ENCODE assay signal across 32 cellular contexts in the genomic region with DNA sequence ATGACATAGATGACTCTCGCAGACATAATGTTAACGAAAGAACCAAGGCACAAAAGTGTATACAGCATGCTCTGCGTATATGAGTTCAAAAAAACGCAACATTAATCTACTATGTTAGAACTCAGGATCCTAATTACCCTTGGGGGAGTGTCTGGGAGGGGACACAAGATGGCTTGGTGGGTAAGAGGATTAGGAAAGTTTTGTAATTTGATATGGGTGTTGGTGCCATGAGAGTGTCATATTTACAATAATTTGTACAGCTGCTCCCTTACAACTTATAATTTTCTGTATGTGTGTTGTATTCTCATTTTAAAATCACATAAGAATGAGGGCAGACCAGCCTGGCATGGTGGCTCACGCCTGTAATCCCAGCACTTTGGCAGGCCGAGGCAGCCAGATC. TPM values are rescaled to one million over a fixed set of nuclear protein-coding genes. Genes with fewer than 3 reads are reported as not detected.
DNase-seq lines count a peak whose midpoint lies in the region; ATAC-seq, FAIRE-seq and TF ChIP-seq lines count a peak whose summit lies in the region.
"Had no signal": no experiment of that assay in that cellular context is flagged by ENCODE, and none has a peak within 500 bp of the region (broad histone marks: within the 10 kb centered on the region; RNA-seq: fewer than 3 reads in every experiment).

No MANE protein-coding gene starts in this region.

- H3K4me1 Mint-ChIP-seq in HFFc6 (ENCODE audit: low read depth) (peaks cover 50% of the 10 kb centered on the region), mesothelial cell of epicardium (peaks cover 22% of the 10 kb centered on the region)
- no peaks in the 10 kb centered on the region for H3K4me1 Mint-ChIP-seq in activated T-cell treated with anti-CD3 and anti-CD28 coated beads, Interleukin-2, amount 50 U/mL, for 72 hours (ENCODE audit: low read depth)

- H3K36me3 Mint-ChIP-seq in HFFc6 (ENCODE audit: low read depth) (0 out of 2 replicates have a peak, but pooled peaks cover 5% of the 10 kb centered on the region), mesothelial cell of epicardium (no peaks in the 10 kb centered on the region)
- no peaks in the 10 kb centered on the region for H3K36me3 Mint-ChIP-seq in activated T-cell treated with anti-CD3 and anti-CD28 coated beads, Interleukin-2, amount 50 U/mL, for 72 hours (ENCODE audit: insufficient read depth in 2 of 2)
- H3K36me3 Mint-ChIP-seq: activated naive CD8-positive, alpha-beta T cell treated with anti-CD3 and anti-CD28 coated beads, Interleukin-2, amount 10 ng/mL, durations not matched to agents 7 days and 5 days had no signal

- FAIRE-seq in GM12891 (lab: Jason Lieb, UNC): no peak
- FAIRE-seq: GM18507, K562 had no signal

- ATAC-seq in activated T-cell treated with anti-CD3 and anti-CD28 coated beads, Interleukin-2, amount 50 U/mL, for 72 hours (replicated peaks in 1 of 2): no peak
- ATAC-seq: activated CD8-positive, alpha-beta T cell treated with anti-CD3 and anti-CD28 coated beads, Interleukin-2, amount 10 ng/mL, durations not matched to agents 7 days and 5 days; K562; left cardiac atrium; right cardiac atrium; stimulated activated memory B cell treated with anti-CD40 and anti-IgM and Interleukin-4, amounts not matched to agents 10 μg/mL and 1 μg/mL and 100 μg/mL, for 72 hours had no signal

- no peak for TF ChIP-seq POLR2A in GM12891 (IDR thresholded peaks at IDR 0.05; ENCODE audit: low read depth, low read length)

- peaks cover 1% of the 10 kb centered on the region; the same call in 1 of the 2 replicates for H3K27me3 Mint-ChIP-seq in HFFc6 (ENCODE audit: insufficient read depth)
- H3K27me3 Mint-ChIP-seq in mesothelial cell of epicardium (ENCODE audit: low read depth): no peaks in the 10 kb centered on the region
- H3K27me3 Mint-ChIP-seq in activated T-cell treated with anti-CD3 and anti-CD28 coated beads, Interleukin-2, amount 50 U/mL, for 72 hours (ENCODE audit: low read depth): no peaks in the 10 kb centered on the region
- H3K27me3 Mint-ChIP-seq: activated naive CD8-positive, alpha-beta T cell treated with anti-CD3 and anti-CD28 coated beads, Interleukin-2, amount 10 ng/mL, durations not matched to agents 7 days and 5 days; stimulated activated memory B cell treated with anti-CD40 and anti-IgM and Interleukin-4, amounts not matched to agents 10 μg/mL and 1 μg/mL and 100 μg/mL, for 72 hours had no signal

- TF ChIP-seq CTCF in HFFc6 (IDR thresholded peaks at IDR 0.05) (no peak), mesothelial cell of epicardium (IDR thresholded peaks at IDR 0.05; ENCODE audit: unreplicated experiment) (no peak)

- peak overlapping the region; percentile 38; the same call in 1 of the 2 replicates for H3K27ac Mint-ChIP-seq in HFFc6
- peak overlapping the region; percentile 25 for H3K27ac Mint-ChIP-seq in mesothelial cell of epicardium
- H3K27ac Mint-ChIP-seq in activated T-cell treated with anti-CD3 and anti-CD28 coated beads, Interleukin-2, amount 50 U/mL, for 72 hours: no peak overlapping the region
- H3K27ac Mint-ChIP-seq: activated CD8-positive, alpha-beta T cell treated with anti-CD3 and anti-CD28 coated beads, Interleukin-2, amount 10 ng/mL, durations not matched to agents 7 days and 5 days; activated naive CD8-positive, alpha-beta T cell treated with anti-CD3 and anti-CD28 coated beads, Interleukin-2, amount 10 ng/mL, durations not matched to agents 7 days and 5 days; stimulated activated memory B cell treated with anti-CD40 and anti-IgM and Interleukin-4, amounts not matched to agents 10 μg/mL and 1 μg/mL and 100 μg/mL, for 72 hours had no signal

- H3K9me3 Mint-ChIP-seq in HFFc6: no peaks in the 10 kb centered on the region
- no peaks in the 10 kb centered on the region for H3K9me3 Mint-ChIP-seq in mesothelial cell of epicardium
- no peaks in the 10 kb centered on the region for H3K9me3 Mint-ChIP-seq in activated T-cell treated with anti-CD3 and anti-CD28 coated beads, Interleukin-2, amount 50 U/mL, for 72 hours
- H3K9me3 Mint-ChIP-seq: activated naive CD8-positive, alpha-beta T cell treated with anti-CD3 and anti-CD28 coated beads, Interleukin-2, amount 10 ng/mL, durations not matched to agents 7 days and 5 days; CD14-positive monocyte; neural crest cell; stimulated activated memory B cell treated with anti-CD40 and anti-IgM and Interleukin-4, amounts not matched to agents 10 μg/mL and 1 μg/mL and 100 μg/mL, for 72 hours had no signal

- peak overlapping the region; percentile 56 for H3K27ac ChIP-seq in angular gyrus (ENCODE audit: low read depth, low read length)
- H3K27ac ChIP-seq: parathyroid adenoma, thoracic aorta, uterus had no signal

- no peak for DNase-seq in HFFc6
- peak; percentile 65 for DNase-seq in NCI-H2171 treated with DMSO at 0.1 percent for 48 hours (lab: John Stamatoyannopoulos, UW)
- DNase-seq in mesothelial cell of epicardium (ENCODE audit: low spot score in 2 of 2, unreplicated experiment in 2 of 2): no peak
- no peak for DNase-seq in stimulated activated CD4-positive, alpha-beta T cell treated with anti-CD3 and anti-CD28 coated beads, Interleukin-4, amount 100 ng/mL, for 1 hour
- DNase-seq in activated T-cell treated with anti-CD3 and anti-CD28 coated beads, Interleukin-2, amount 50 U/mL, for 72 hours: no peak
- no peak for DNase-seq in HK-2 (ENCODE audit: unreplicated experiment)
- DNase-seq in GM12891 (ENCODE audit: insufficient read length, low spot score): no peak
- DNase-seq: activated CD4-positive, alpha-beta T cell treated with anti-CD3 and anti-CD28 coated beads for 1 hour; activated CD8-positive, alpha-beta T cell treated with anti-CD3 and anti-CD28 coated beads, Interleukin-2, amount 10 ng/mL, durations not matched to agents 7 days and 5 days; activated effector memory CD4-positive, alpha-beta T cell treated with anti-CD3 and anti-CD28 coated beads, Interleukin-2, amount 50 U/mL, for 16 hours; activated naive CD8-positive, alpha-beta T cell treated with anti-CD3 and anti-CD28 coated beads, Interleukin-2, amount 10 ng/mL, durations not matched to agents 7 days and 5 days; Calu3; DMS79 treated with DMSO at 0.1 percent for 48 hours; left cardiac atrium; MG63; NCI-H1436; right cardiac atrium; stimulated activated CD4-positive, alpha-beta T cell treated with anti-CD3 and anti-CD28 coated beads, Interleukin-4, amount 100 ng/mL, for 24 hours; T-helper 2 cell; uterus had no signal

- H3K4me3 Mint-ChIP-seq in HFFc6 (no peak overlapping the region), mesothelial cell of epicardium (no peak overlapping the region)
- H3K4me3 Mint-ChIP-seq in activated T-cell treated with anti-CD3 and anti-CD28 coated beads, Interleukin-2, amount 50 U/mL, for 72 hours: no peak overlapping the region
- H3K4me3 Mint-ChIP-seq: activated CD8-positive, alpha-beta T cell treated with anti-CD3 and anti-CD28 coated beads, Interleukin-2, amount 10 ng/mL, durations not matched to agents 7 days and 5 days; activated naive CD8-positive, alpha-beta T cell treated with anti-CD3 and anti-CD28 coated beads, Interleukin-2, amount 10 ng/mL, durations not matched to agents 7 days and 5 days; CD14-positive monocyte; neural crest cell; stimulated activated memory B cell treated with anti-CD40 and anti-IgM and Interleukin-4, amounts not matched to agents 10 μg/mL and 1 μg/mL and 100 μg/mL, for 72 hours had no signal

TF ChIP-seq in GM12891, 5 proteins besides CTCF, POLR2A, EP300 and RAD21:
- TF ChIP-seq TAF1 (IDR thresholded peaks at IDR 0.05; ENCODE audit: low read depth, low read length) (no peak), POLR2AphosphoS5 (IDR thresholded peaks at IDR 0.05; ENCODE audit: low read depth, low read length) (no peak), PAX5 (IDR thresholded peaks at IDR 0.05; ENCODE audit: insufficient read depth, low read length, severe bottlenecking) (no peak), SPI1 (IDR thresholded peaks at IDR 0.05; ENCODE audit: low read depth, low read length) (no peak), POU2F2 (IDR thresholded peaks at IDR 0.05; ENCODE audit: low read depth, low read length) (no peak)

RNA-seq across cellular contexts. Expression of gene TFEB, which starts 38.6 kb away (rescaled TPM):
- total RNA-seq in HFFc6 (2021; fragmentation: NEBNext Ultra II Directional; extraction: Animal tissue kit (Norgen Biotek cat#: 25700)): 10 to 100 TPM in 4 of 6 experiments, 1 to 10 TPM in 2; 8.7 to 14.2 (median 11.0) TPM
- total RNA-seq in mesothelial cell of epicardium: 3.2 to 4.4 TPM (median 3.8 TPM) in 3 replicates
- 10 to 100 TPM; 15.3 to 17.5 TPM for total RNA-seq in activated T-cell treated with anti-CD3 and anti-CD28 coated beads, Interleukin-2, amount 50 U/mL, for 72 hours
- 54.8 TPM for polyA plus RNA-seq in GM12891 (2012; ENCODE audit: low read depth, missing spikeins)

RNA-seq across cellular contexts. Expression of gene PGC, which starts 50.4 kb away (rescaled TPM):
- not detected for total RNA-seq in HFFc6 (2021; fragmentation: NEBNext Ultra II Directional; extraction: Animal tissue kit (Norgen Biotek cat#: 25700))
- total RNA-seq in mesothelial cell of epicardium: not detected in 3 replicates
- total RNA-seq in activated T-cell treated with anti-CD3 and anti-CD28 coated beads, Interleukin-2, amount 50 U/mL, for 72 hours: not detected
- not detected for polyA plus RNA-seq in GM12891 (2012; ENCODE audit: low read depth, missing spikeins)
- total RNA-seq: activated CD8-positive, alpha-beta T cell treated with anti-CD3 and anti-CD28 coated beads, Interleukin-2, amount 10 ng/mL, durations not matched to agents 7 days and 5 days; activated naive CD8-positive, alpha-beta T cell treated with anti-CD3 and anti-CD28 coated beads, Interleukin-2, amount 10 ng/mL, durations not matched to agents 7 days and 5 days; Calu3; epithelial cell of proximal tubule; left cardiac atrium; lung microvascular endothelial cell; NCI-H460; neural crest cell; RPMI7951 had no signal
- polyA plus RNA-seq: CD14-positive monocyte had no signal

RNA-seq across cellular contexts. Expression of gene MDFI, which starts 58.5 kb away (rescaled TPM):
- under 1 TPM in 2 of 6 experiments, not detected in 4; 0.38 to 0.96 TPM for total RNA-seq in HFFc6 (2021; fragmentation: NEBNext Ultra II Directional; extraction: Animal tissue kit (Norgen Biotek cat#: 25700))
- total RNA-seq in mesothelial cell of epicardium: 146 to 149 TPM (median 148 TPM) in 3 replicates
- total RNA-seq in activated T-cell treated with anti-CD3 and anti-CD28 coated beads, Interleukin-2, amount 50 U/mL, for 72 hours: not detected
- not detected for polyA plus RNA-seq in GM12891 (2012; ENCODE audit: low read depth, missing spikeins)
- total RNA-seq: activated CD8-positive, alpha-beta T cell treated with anti-CD3 and anti-CD28 coated beads, Interleukin-2, amount 10 ng/mL, durations not matched to agents 7 days and 5 days; activated naive CD8-positive, alpha-beta T cell treated with anti-CD3 and anti-CD28 coated beads, Interleukin-2, amount 10 ng/mL, durations not matched to agents 7 days and 5 days; K562 had no signal
- polyA plus RNA-seq: CD14-positive monocyte, K562 had no signal

Comparison
In these comparisons a context has a peak if more than half of its experiments do, and no peak if none do; other contexts are left out.
1. RNA of gene MDFI, which starts 58.5 kb away (total RNA-seq): 146 to 149 TPM in mesothelial cell of epicardium; 0.38 to 0.96 TPM in HFFc6 and not detected in activated T-cell treated with anti-CD3 and anti-CD28 coated beads, Interleukin-2, amount 50 U/mL, for 72 hours; every median in the first group is over 10 times any median in the second.